Comparison of ENCODE assay signal across 18 cellular contexts in genomic region chr11:69377029-69377952, GRCh38.
DNase-seq lines count a peak whose midpoint lies in the region; ATAC-seq and TF ChIP-seq lines count a peak whose summit lies in the region.
"Had no signal": no experiment of that assay in that cellular context is flagged by ENCODE, and none has a peak within 500 bp of the region (broad histone marks: within the 10 kb centered on the region; RNA-seq: fewer than 3 reads in every experiment).

No MANE protein-coding gene starts in this region.

- H3K27ac ChIP-seq in HEK293 (ENCODE audit: extremely low read depth, low read depth, low read length) (no peak overlapping the region), mammary epithelial cell (ENCODE audit: insufficient read depth, low read depth, low read length) (peak overlapping the region; percentile 48), neural progenitor cell (no peak overlapping the region)
- H3K27ac ChIP-seq: dorsolateral prefrontal cortex, upper lobe of right lung had no signal

- H3K4me1 Mint-ChIP-seq in CD14-positive monocyte (peaks cover 19% of the 10 kb centered on the region), neural progenitor cell (peaks cover 17% of the 10 kb centered on the region)
- H3K4me1 Mint-ChIP-seq: GM23338; stimulated activated naive B cell treated with anti-CD40 and anti-IgM and Interleukin-4, amounts not matched to agents 10 μg/mL and 1 μg/mL and 100 μg/mL, for 72 hours had no signal

- dilution Hi-C loops in mammary epithelial cell (cut with HindIII; ENCODE audit: low sequenced_read_pairs): no loop called here

- H3K9ac ChIP-seq in mammary epithelial cell (ENCODE audit: insufficient read depth, low read length) (peak overlapping the region; percentile 57), neural progenitor cell (no peak overlapping the region)
- H3K9ac ChIP-seq: BLaER1 had no signal

- TF ChIP-seq CTCF in CD14-positive monocyte (IDR thresholded peaks at IDR 0.05) (no peak), HEK293 (tag by site-specific recombination; IDR thresholded peaks at IDR 0.05) (no peak), mammary epithelial cell (conservative IDR thresholded peaks at IDR 0.05 in 1 of 2, IDR thresholded peaks at IDR 0.05 in 1 of 2; ENCODE audit: extremely low read depth in 1 of 2, insufficient read depth in 1 of 2, low read depth in 1 of 2, low read length in 2 of 2) (no peak), neural progenitor cell (IDR thresholded peaks at IDR 0.05) (no peak), omental fat pad (IDR thresholded peaks at IDR 0.05) (no peak)

- H3K4me1 ChIP-seq in HEK293 (ENCODE audit: control insufficient read depth, insufficient read depth, low read length) (no peaks in the 10 kb centered on the region), mammary epithelial cell (ENCODE audit: insufficient read depth, low read length) (peaks cover 24% of the 10 kb centered on the region), neural progenitor cell (no peaks in the 10 kb centered on the region)

- H3K4me3 ChIP-seq in HEK293 (ENCODE audit: low read depth, low read length) (no peak overlapping the region), mammary epithelial cell (replicated peaks in 1 of 3; ENCODE audit: insufficient read depth in 1 of 3, low read depth in 2 of 3, low read length in 3 of 3) (peak overlapping the region in 2 of 3 experiments; percentile 9 to 41), neural progenitor cell (no peak overlapping the region)
- H3K4me3 ChIP-seq: BLaER1, dorsolateral prefrontal cortex, GM23338, lung, upper lobe of right lung had no signal

- H3K4me2 ChIP-seq in mammary epithelial cell (ENCODE audit: insufficient read depth, low read depth, low read length): peak overlapping the region; percentile 91
- H3K4me2 ChIP-seq in neural progenitor cell: no peak overlapping the region
- H3K4me2 ChIP-seq: GM23338 had no signal

- POLR2A ChIA-PET in HEK293 (lab: Yijun Ruan, JAX): no interaction called here

- H2AFZ ChIP-seq in mammary epithelial cell (ENCODE audit: low read depth, low read length): peak overlapping the region; percentile 49
- H2AFZ ChIP-seq in neural progenitor cell (replicated peaks): no peak overlapping the region
- H2AFZ ChIP-seq: GM23338 had no signal

- H3K79me2 ChIP-seq in mammary epithelial cell (ENCODE audit: insufficient read depth, low read length) (no peaks in the 10 kb centered on the region), neural progenitor cell (ENCODE audit: low read depth) (no peaks in the 10 kb centered on the region)

- ATAC-seq in omental fat pad (ENCODE audit: low FRiP score): no peak
- ATAC-seq: activated CD8-positive, alpha-beta T cell treated with anti-CD3 and anti-CD28 coated beads for 36 hours; GM23338; stimulated activated naive B cell treated with anti-CD40 and anti-IgM and Interleukin-4, amounts not matched to agents 10 μg/mL and 1 μg/mL and 100 μg/mL, for 72 hours; upper lobe of right lung had no signal

- H3K27me3 ChIP-seq in mammary epithelial cell (ENCODE audit: insufficient read depth, low read length) (no peaks in the 10 kb centered on the region), neural progenitor cell (no peaks in the 10 kb centered on the region)
- H3K27me3 ChIP-seq: BLaER1, upper lobe of right lung had no signal

- H3K36me3 Mint-ChIP-seq in CD14-positive monocyte (no peaks in the 10 kb centered on the region), neural progenitor cell (no peaks in the 10 kb centered on the region)
- H3K36me3 Mint-ChIP-seq: stimulated activated naive B cell treated with anti-CD40 and anti-IgM and Interleukin-4, amounts not matched to agents 10 μg/mL and 1 μg/mL and 100 μg/mL, for 72 hours had no signal

- no peak overlapping the region for H3K4me3 Mint-ChIP-seq in CD14-positive monocyte
- H3K4me3 Mint-ChIP-seq in neural progenitor cell: no peak overlapping the region
- H3K4me3 Mint-ChIP-seq: activated CD8-positive, alpha-beta T cell treated with anti-CD3 and anti-CD28 coated beads for 36 hours; GM23338; stimulated activated naive B cell treated with anti-CD40 and anti-IgM and Interleukin-4, amounts not matched to agents 10 μg/mL and 1 μg/mL and 100 μg/mL, for 72 hours had no signal

- 5% methylated on average over 24 of the region's 54 CpGs for WGBS in mammary epithelial cell (ENCODE audit: low coverage, missing lambda C conversion rate)

- no peaks in the 10 kb centered on the region for H3F3A ChIP-seq in neural progenitor cell (ENCODE audit: low read depth)

- H3K27me3 Mint-ChIP-seq in CD14-positive monocyte (ENCODE audit: low read depth in 3 of 3) (peaks cover 1 to 4% (median 1%) of the 10 kb centered on the region in 3 donors), neural progenitor cell (ENCODE audit: insufficient read depth, low read depth) (peaks cover 14% of the 10 kb centered on the region)
- H3K27me3 Mint-ChIP-seq: activated CD8-positive, alpha-beta T cell treated with anti-CD3 and anti-CD28 coated beads for 36 hours had no signal

- BruUV-seq in mammary epithelial cell (replicated peaks; lab: Mats Ljungman, UMichigan): no TSS peak

- peaks cover 0 to 4% (median 0%) of the 10 kb centered on the region in 7 donors for H3K9me3 Mint-ChIP-seq in CD14-positive monocyte
- no peaks in the 10 kb centered on the region for H3K9me3 Mint-ChIP-seq in neural progenitor cell
- H3K9me3 Mint-ChIP-seq: activated CD8-positive, alpha-beta T cell treated with anti-CD3 and anti-CD28 coated beads for 36 hours; GM23338; stimulated activated naive B cell treated with anti-CD40 and anti-IgM and Interleukin-4, amounts not matched to agents 10 μg/mL and 1 μg/mL and 100 μg/mL, for 72 hours had no signal

- CTCF ChIA-PET in HEK293 (lab: Yijun Ruan, JAX): no interaction called here
- CTCF ChIA-PET in mammary epithelial cell (lab: Charles Lee; ENCODE audit: low non-redundant PET): no interaction called here

- H4K20me1 ChIP-seq in mammary epithelial cell (ENCODE audit: insufficient read depth, low read length) (no peaks in the 10 kb centered on the region), neural progenitor cell (ENCODE audit: low read depth) (no peaks in the 10 kb centered on the region)
- H4K20me1 ChIP-seq: BLaER1 had no signal

- no peaks in the 10 kb centered on the region for H3K9me3 ChIP-seq in HEK293 (ENCODE audit: control insufficient read depth, insufficient read depth, low read depth, low read length)
- no peaks in the 10 kb centered on the region for H3K9me3 ChIP-seq in mammary epithelial cell (replicated peaks; ENCODE audit: insufficient read depth, low read length)
- no peaks in the 10 kb centered on the region for H3K9me3 ChIP-seq in neural progenitor cell (ENCODE audit: low read depth)
- H3K9me3 ChIP-seq: BLaER1, upper lobe of right lung had no signal

- in situ Hi-C loops in mammary epithelial cell (cut with MboI; ENCODE audit: low sequenced_read_pairs in 2 of 2): no loop called here

- intact Hi-C loops in CD14-positive monocyte (cut with micrococcal nuclease) (no loop called here), mammary epithelial cell (cut with micrococcal nuclease) (no loop called here)

- H3K27ac Mint-ChIP-seq in CD14-positive monocyte (no peak overlapping the region), neural progenitor cell (peak overlapping the region; percentile 42)
- H3K27ac Mint-ChIP-seq: activated CD8-positive, alpha-beta T cell treated with anti-CD3 and anti-CD28 coated beads for 36 hours; GM23338; stimulated activated naive B cell treated with anti-CD40 and anti-IgM and Interleukin-4, amounts not matched to agents 10 μg/mL and 1 μg/mL and 100 μg/mL, for 72 hours had no signal

- H3K36me3 ChIP-seq in HEK293 (ENCODE audit: control insufficient read depth in 2 of 2, insufficient read depth in 1 of 2, low read length in 2 of 2) (no peaks in the 10 kb centered on the region), mammary epithelial cell (ENCODE audit: insufficient read depth, low read length) (no peaks in the 10 kb centered on the region), neural progenitor cell (no peaks in the 10 kb centered on the region)
- H3K36me3 ChIP-seq: BLaER1, upper lobe of right lung had no signal

- DNase-seq in CD14-positive monocyte (ENCODE audit: low spot score) (peak; percentile 19), mammary epithelial cell (peak; percentile 96), neural progenitor cell (ENCODE audit: low spot score) (no peak), omental fat pad (ENCODE audit: low spot score) (no peak), DMS153 treated with DMSO at 0.1 percent for 48 hours (lab: John Stamatoyannopoulos, UW; ENCODE audit: unreplicated experiment) (no peak), RKO (ENCODE audit: low spot score) (no peak)
- DNase-seq: activated CD8-positive, alpha-beta T cell treated with anti-CD3 and anti-CD28 coated beads for 36 hours; activated gamma-delta T cell treated with Interleukin-2 at 50 U/mL for 16 hours; KG1; NCI-H1417 treated with DMSO at 0.1 percent for 48 hours; NCI-H345; stimulated activated naive B cell treated with anti-CD40 and anti-IgM and Interleukin-4, amounts not matched to agents 10 μg/mL and 1 μg/mL and 100 μg/mL, for 72 hours had no signal

TF ChIP-seq in HEK293, 187 proteins besides CTCF, POLR2A, EP300 and RAD21 (continues in another document):
- TF ChIP-seq ZNF174 (tag by site-specific recombination; IDR thresholded peaks at IDR 0.05) (no peak), KLF9 (tag by site-specific recombination; IDR thresholded peaks at IDR 0.05; ENCODE audit: low read depth) (peak; percentile 98), KLF16 (tag by site-specific recombination; IDR thresholded peaks at IDR 0.05) (no peak), SP3 (tag by site-specific recombination; IDR thresholded peaks at IDR 0.05) (peak; percentile 65), ZNF645 (tag by site-specific recombination; IDR thresholded peaks at IDR 0.05) (no peak), ZNF670 (tag by site-specific recombination; IDR thresholded peaks at IDR 0.05; ENCODE audit: low read depth) (no peak), KLF8 (tag by site-specific recombination; IDR thresholded peaks at IDR 0.05) (peak; percentile 85; the same call in 1 of the 2 replicates), ZFHX2 (tag by site-specific recombination; conservative IDR thresholded peaks at IDR 0.05) (peak; percentile 98), ZNF677 (tag by site-specific recombination; IDR thresholded peaks at IDR 0.05) (no peak), ZBTB48 (tag by site-specific recombination; IDR thresholded peaks at IDR 0.05) (no peak), ZNF510 (tag by site-specific recombination; IDR thresholded peaks at IDR 0.05; ENCODE audit: insufficient replicate concordance) (no peak), ZNF391 (tag by site-specific recombination; IDR thresholded peaks at IDR 0.05; ENCODE audit: borderline replicate concordance, low read depth) (no peak)

Comparison
In these comparisons a context has a peak if more than half of its experiments do, and no peak if none do; other contexts are left out.
1. DNase-seq: peak in CD14-positive monocyte (single experiment) and mammary epithelial cell (single experiment); none in neural progenitor cell (single experiment), omental fat pad (single experiment), DMS153 treated with DMSO at 0.1 percent for 48 hours (single experiment) and RKO (single experiment).
2. H3K4me3 ChIP-seq: peak in mammary epithelial cell (2 of 3); none in HEK293 (single experiment) and neural progenitor cell (single experiment).